Comparison of ENCODE assay signal across 8 cellular contexts in genomic region chr20:53642196-53643030, GRCh38. TPM values are rescaled to one million over a fixed set of nuclear protein-coding genes. Genes with fewer than 3 reads are reported as not detected.
A peak's percentile ranks its signal among the peaks of the same experiment; 100 is the strongest.
DNase-seq lines count a peak whose midpoint lies in the region; ATAC-seq, FAIRE-seq and TF ChIP-seq lines count a peak whose summit lies in the region.

No MANE protein-coding gene starts in this region.

- ATAC-seq in HG03108 (IDR thresholded peaks at IDR 0.05; ENCODE audit: unreplicated experiment) = peak; percentile 36
- peak; percentile 86 to 94 for ATAC-seq in activated naive CD4-positive, alpha-beta T cell treated with anti-CD3 and anti-CD28 coated beads, Interleukin-2, amount 50 U/mL, for 72 hours
- peak; percentile 88 to 89 for ATAC-seq in right cardiac atrium
- no peak for ATAC-seq in HG03025 (IDR thresholded peaks at IDR 0.05; ENCODE audit: low FRiP score, unreplicated experiment)

- H3K4me3 ChIP-seq in right cardiac atrium (ENCODE audit: low read length) (no peak overlapping the region), smooth muscle cell (no peak overlapping the region)

- H3K36me3 ChIP-seq in smooth muscle cell (ENCODE audit: low read depth) = no peaks in the 10 kb centered on the region

- no peaks in the 10 kb centered on the region for H3K4me1 ChIP-seq in right cardiac atrium (ENCODE audit: control insufficient read depth, insufficient read depth, low read length)
- peaks cover 4% of the 10 kb centered on the region for H3K4me1 ChIP-seq in smooth muscle cell (ENCODE audit: low read depth)

- peak overlapping the region; percentile 66 for H3K4me2 ChIP-seq in smooth muscle cell

- H4K20me1 ChIP-seq in smooth muscle cell (ENCODE audit: low read depth) = no peaks in the 10 kb centered on the region

- no peak for TF ChIP-seq CTCF in smooth muscle cell (IDR thresholded peaks at IDR 0.05; ENCODE audit: borderline replicate concordance, insufficient read depth, poor library complexity, severe bottlenecking)

- H3K27ac ChIP-seq in right cardiac atrium (ENCODE audit: low read length) (peak overlapping the region; percentile 18), smooth muscle cell (ENCODE audit: low read depth) (peak overlapping the region; percentile 88)

- DNase-seq in activated naive CD4-positive, alpha-beta T cell treated with Interleukin-2 at 50 U/mL for 16 hours = peak; percentile 18
- no peak for DNase-seq in activated naive CD4-positive, alpha-beta T cell (lab: John Stamatoyannopoulos, UW)
- DNase-seq in RCC 7860 (ENCODE audit: low spot score) (peak; percentile 82), right cardiac atrium (peak in 1 of 3 donors; percentile 66), smooth muscle cell (lab: John Stamatoyannopoulos, UW; ENCODE audit: unreplicated experiment) (no peak)
- DNase-seq in activated naive CD4-positive, alpha-beta T cell treated with anti-CD3 and anti-CD28 coated beads, Interleukin-2, amount 50 U/mL, for 72 hours (ENCODE audit: low spot score in 2 of 2) = peak in 1 of 2 donors; percentile 45

- H3K9me3 Mint-ChIP-seq in activated naive CD4-positive, alpha-beta T cell treated with anti-CD3 and anti-CD28 coated beads, Interleukin-2, amount 50 U/mL, for 72 hours = no peaks in the 10 kb centered on the region

- no peak for FAIRE-seq in RCC 7860 (lab: Jason Lieb, UNC)

- intact Hi-C loops in right cardiac atrium (cut with DNase I) = no loop called here

- no peaks in the 10 kb centered on the region for H3K79me2 ChIP-seq in smooth muscle cell (ENCODE audit: low read depth)

- H3K9me3 ChIP-seq in right cardiac atrium (ENCODE audit: control insufficient read depth, low read length) (no peaks in the 10 kb centered on the region), smooth muscle cell (replicated peaks; ENCODE audit: low read depth) (no peaks in the 10 kb centered on the region)

- H3K36me3 Mint-ChIP-seq in activated naive CD4-positive, alpha-beta T cell treated with anti-CD3 and anti-CD28 coated beads, Interleukin-2, amount 50 U/mL, for 72 hours = no peaks in the 10 kb centered on the region

- H3F3A ChIP-seq in smooth muscle cell (ENCODE audit: low read depth) = no peaks in the 10 kb centered on the region

- WGBS in right cardiac atrium = 64% methylated on average over 17 of the region's 17 CpGs
- 44% methylated on average over 17 of the region's 17 CpGs for WGBS in smooth muscle cell (ENCODE audit: low lambda C conversion rate)

- H3K27ac Mint-ChIP-seq in activated naive CD4-positive, alpha-beta T cell treated with anti-CD3 and anti-CD28 coated beads, Interleukin-2, amount 50 U/mL, for 72 hours = peak overlapping the region; percentile 97 to 99

- H3K9ac ChIP-seq in smooth muscle cell (ENCODE audit: low read depth) = peak overlapping the region; percentile 17

- peak overlapping the region; percentile 54 for H2AFZ ChIP-seq in smooth muscle cell (ENCODE audit: low read depth)

- no peaks in the 10 kb centered on the region for H3K27me3 ChIP-seq in right cardiac atrium (ENCODE audit: control insufficient read depth, insufficient read depth)
- no peaks in the 10 kb centered on the region for H3K27me3 ChIP-seq in smooth muscle cell (ENCODE audit: low read depth)

RNA-seq across cellular contexts. Expression of gene ZNF217, which starts 48.8 kb away (rescaled TPM):
- total RNA-seq in activated naive CD4-positive, alpha-beta T cell treated with anti-CD3 and anti-CD28 coated beads, Interleukin-2, amount 50 U/mL, for 72 hours = 10 to 100 TPM; 58.6 to 62.0 TPM
- total RNA-seq in right cardiac atrium (10 to 100 TPM in 2 of 4 donors, 1 to 10 TPM in 2; 8.5 to 15.6 (median 11.6) TPM), smooth muscle cell (42.2 and 42.9 TPM in 2 replicates)
- polyA plus RNA-seq in right cardiac atrium (4.5 TPM), smooth muscle cell (3.9 and 8.5 TPM in 2 replicates)

Comparison
In these comparisons a context has a peak if more than half of its experiments do, and no peak if none do; other contexts are left out.
1. DNase-seq: peak in activated naive CD4-positive, alpha-beta T cell treated with Interleukin-2 at 50 U/mL for 16 hours (single experiment) and RCC 7860 (single experiment); none in activated naive CD4-positive, alpha-beta T cell (0 of 4) and smooth muscle cell (single experiment).